Comparison of ENCODE assay signal across 11 cellular contexts in genomic region chr12:716506-716905, GRCh38. TPM values are rescaled to one million over a fixed set of nuclear protein-coding genes. Genes with fewer than 3 reads are reported as not detected.
A peak's percentile ranks its signal among the peaks of the same experiment; 100 is the strongest.
DNase-seq lines count a peak whose midpoint lies in the region; ATAC-seq lines count a peak whose summit lies in the region.
"Had no signal": no experiment of that assay in that cellular context is flagged by ENCODE, and none has a peak within 500 bp of the region (broad histone marks: within the 10 kb centered on the region; RNA-seq: fewer than 3 reads in every experiment).

No MANE protein-coding gene starts in this region.

- H3K36me3 Mint-ChIP-seq in T-helper 2 cell treated with Interferon-gamma antibody and Interleukin-4, amounts not matched to agents 5 μg/mL and 100 μg/mL, for 36 hours (ENCODE audit: low read depth): no peaks in the 10 kb centered on the region
- no peaks in the 10 kb centered on the region for H3K36me3 Mint-ChIP-seq in T-cell
- H3K36me3 Mint-ChIP-seq: naive thymus-derived CD8-positive, alpha-beta T cell had no signal

- peak overlapping the region; percentile 32 for H3K27ac Mint-ChIP-seq in T-helper 2 cell treated with Interferon-gamma antibody and Interleukin-4, amounts not matched to agents 5 μg/mL and 100 μg/mL, for 36 hours
- no peak overlapping the region for H3K27ac Mint-ChIP-seq in T-cell

- no peak overlapping the region for H3K4me3 Mint-ChIP-seq in T-helper 2 cell treated with Interferon-gamma antibody and Interleukin-4, amounts not matched to agents 5 μg/mL and 100 μg/mL, for 36 hours
- H3K4me3 Mint-ChIP-seq in T-cell: no peak overlapping the region
- H3K4me3 Mint-ChIP-seq: naive thymus-derived CD8-positive, alpha-beta T cell had no signal

- POLR2A ChIA-PET in T-cell (lab: Charles Lee): interaction anchor here in 1 of 2 donors (0.7 kb wide), 1 partner anchor 97 kb away, joined by 4 read pairs; no protein-coding TSS in a partner anchor

- H3K9me3 Mint-ChIP-seq in T-helper 2 cell treated with Interferon-gamma antibody and Interleukin-4, amounts not matched to agents 5 μg/mL and 100 μg/mL, for 36 hours: no peaks in the 10 kb centered on the region
- no peaks in the 10 kb centered on the region for H3K9me3 Mint-ChIP-seq in T-cell
- H3K9me3 Mint-ChIP-seq: naive thymus-derived CD8-positive, alpha-beta T cell had no signal

- peaks cover 36% of the 10 kb centered on the region for H3K4me1 Mint-ChIP-seq in T-helper 2 cell treated with Interferon-gamma antibody and Interleukin-4, amounts not matched to agents 5 μg/mL and 100 μg/mL, for 36 hours (ENCODE audit: low read depth)
- H3K4me1 Mint-ChIP-seq in T-cell: peaks cover 28 to 38% (median 30%) of the 10 kb centered on the region in 3 donors

- peak; percentile 69 for DNase-seq in T-helper 2 cell treated with Interferon-gamma antibody and Interleukin-4, amounts not matched to agents 5 μg/mL and 100 μg/mL, for 36 hours (ENCODE audit: low spot score)
- DNase-seq in T-helper 2 cell (no peak), iris pigment epithelial cell (ENCODE audit: low read depth) (peak; percentile 36), caudate nucleus (lab: John Stamatoyannopoulos, UW) (no peak), T-cell (no peak)
- peak; percentile 65 for DNase-seq in activated naive CD4-positive, alpha-beta T cell treated with anti-CD3 and anti-CD28 coated beads, Interleukin-2, amount 50 U/mL, for 16 hours
- peak; percentile 14 for DNase-seq in stimulated activated CD8-positive, alpha-beta memory T cell treated with anti-CD3 and anti-CD28 coated beads, Interleukin-7, amount 100 ng/mL, for 24 hours (ENCODE audit: low read depth)
- DNase-seq: naive thymus-derived CD8-positive, alpha-beta T cell; NCI-H2171 treated with DMSO at 0.1 percent for 48 hours; SIG-M5 had no signal

- no peaks in the 10 kb centered on the region for H3K27me3 Mint-ChIP-seq in T-helper 2 cell treated with Interferon-gamma antibody and Interleukin-4, amounts not matched to agents 5 μg/mL and 100 μg/mL, for 36 hours (ENCODE audit: low read depth)
- no peaks in the 10 kb centered on the region for H3K27me3 Mint-ChIP-seq in T-cell
- H3K27me3 Mint-ChIP-seq: naive thymus-derived CD8-positive, alpha-beta T cell had no signal

- CTCF ChIA-PET in T-cell (lab: Charles Lee): interaction anchor here in 1 of 2 donors (1.0 kb wide), 1 partner anchor 99 kb away, joined by 3 read pairs; no protein-coding TSS in a partner anchor

- no peak overlapping the region for H3K27ac ChIP-seq in caudate nucleus (ENCODE audit: low read depth, low read length)

- no peak for ATAC-seq in GM18867 (IDR thresholded peaks at IDR 0.05; ENCODE audit: unreplicated experiment)
- no peak for ATAC-seq in T-cell (replicated peaks in 1 of 4)
- ATAC-seq: naive thymus-derived CD8-positive, alpha-beta T cell had no signal

RNA-seq across cellular contexts. Expression of gene WNK1, which starts 35.9 kb away (rescaled TPM):
- total RNA-seq in T-cell: 100 to 1,000 TPM; 168 to 287 (median 179) TPM

RNA-seq across cellular contexts. Expression of gene NINJ2, which starts 53.3 kb away (rescaled TPM):
- 1 to 10 TPM; 1.7 to 8.7 (median 2.5) TPM for total RNA-seq in T-cell

Comparison
In these comparisons a context has a peak if more than half of its experiments do, and no peak if none do; other contexts are left out.
1. DNase-seq: peak in T-helper 2 cell treated with Interferon-gamma antibody and Interleukin-4, amounts not matched to agents 5 μg/mL and 100 μg/mL, for 36 hours (single experiment), activated naive CD4-positive, alpha-beta T cell treated with anti-CD3 and anti-CD28 coated beads, Interleukin-2, amount 50 U/mL, for 16 hours (single experiment), iris pigment epithelial cell (single experiment) and stimulated activated CD8-positive, alpha-beta memory T cell treated with anti-CD3 and anti-CD28 coated beads, Interleukin-7, amount 100 ng/mL, for 24 hours (single experiment); none in T-helper 2 cell (0 of 5), caudate nucleus (0 of 61) and T-cell (0 of 34).